14 cellular contexts compared by ENCODE assay signal in genomic region chr11:79237676-79238075, GRCh38.
DNase-seq lines count a peak whose midpoint lies in the region; ATAC-seq and TF ChIP-seq lines count a peak whose summit lies in the region.
"Had no signal": no experiment of that assay in that cellular context is flagged by ENCODE, and none has a peak within 500 bp of the region (broad histone marks: within the 10 kb centered on the region; RNA-seq: fewer than 3 reads in every experiment).

No MANE protein-coding gene starts in this region.

- in situ Hi-C loops in brain microvascular endothelial cell (cut with HindIII; ENCODE audit: low pct_ligation_motif_present, low sequenced_read_pairs), result no loop called here
- in situ Hi-C loops in HAP-1 (cut with MboI; ENCODE audit: low sequenced_read_pairs), result no loop called here

- H3K27ac ChIP-seq in brain microvascular endothelial cell, result peak overlapping the region; percentile 71
- H3K27ac ChIP-seq: adrenal gland, KMS-11 had no signal

- H3K36me3 ChIP-seq in brain microvascular endothelial cell (replicated peaks) (no peaks in the 10 kb centered on the region), HAP-1 (replicated peaks) (no peaks in the 10 kb centered on the region)
- H3K36me3 ChIP-seq: adrenal gland had no signal

- DNase-seq in EH (ENCODE audit: low read depth), result peak; percentile 89
- peak; percentile 70 for DNase-seq in brain microvascular endothelial cell
- DNase-seq in left cardiac atrium, result no peak
- DNase-seq in sciatic nerve (ENCODE audit: low spot score), result no peak
- no peak for DNase-seq in HAP-1 (ENCODE audit: low spot score in 2 of 2)
- DNase-seq in DMS 273 (lab: John Stamatoyannopoulos, UW; ENCODE audit: unreplicated experiment), result no peak
- DNase-seq: adrenal gland, kidney, NCI-H2081, occipital lobe, T-helper 9 cell had no signal

- ATAC-seq in left cardiac atrium (peak; percentile 65 to 88), sciatic nerve (peak; percentile 77), GM21390 (IDR thresholded peaks at IDR 0.05; ENCODE audit: unreplicated experiment) (no peak), GM21737 (IDR thresholded peaks at IDR 0.05; ENCODE audit: unreplicated experiment) (no peak)

- H3K27me3 ChIP-seq in brain microvascular endothelial cell (replicated peaks) (no peaks in the 10 kb centered on the region), HAP-1 (ENCODE audit: low read depth) (no peaks in the 10 kb centered on the region)
- H3K27me3 ChIP-seq: adrenal gland had no signal

- H3K4me1 ChIP-seq in HAP-1, result peaks cover 5% of the 10 kb centered on the region
- H3K4me1 ChIP-seq: adrenal gland had no signal

- H3K4me3 ChIP-seq in brain microvascular endothelial cell (ENCODE audit: low read depth, low read length), result no peak overlapping the region
- H3K4me3 ChIP-seq in HAP-1, result no peak overlapping the region
- H3K4me3 ChIP-seq: adrenal gland had no signal

- no peaks in the 10 kb centered on the region for H3K9me3 ChIP-seq in HAP-1
- H3K9me3 ChIP-seq: adrenal gland had no signal

- intact Hi-C loops in left cardiac atrium (cut with DNase I), result no loop called here
- intact Hi-C loops in sciatic nerve (cut with DNase I), result no loop called here

- TF ChIP-seq CTCF in brain microvascular endothelial cell (IDR thresholded peaks at IDR 0.05; ENCODE audit: low read depth, low read length, missing control alignments), result no peak

Comparison
In these comparisons a context has a peak if more than half of its experiments do, and no peak if none do; other contexts are left out.
1. DNase-seq: peak in EH (single experiment) and brain microvascular endothelial cell (single experiment); none in left cardiac atrium (single experiment), sciatic nerve (single experiment), HAP-1 (0 of 2) and DMS 273 (single experiment).
2. ATAC-seq: peak in left cardiac atrium (2 of 2) and sciatic nerve (single experiment); none in GM21390 (single experiment) and GM21737 (single experiment).